Comparison of ENCODE assay signal across 9 cellular contexts in the genomic region with DNA sequence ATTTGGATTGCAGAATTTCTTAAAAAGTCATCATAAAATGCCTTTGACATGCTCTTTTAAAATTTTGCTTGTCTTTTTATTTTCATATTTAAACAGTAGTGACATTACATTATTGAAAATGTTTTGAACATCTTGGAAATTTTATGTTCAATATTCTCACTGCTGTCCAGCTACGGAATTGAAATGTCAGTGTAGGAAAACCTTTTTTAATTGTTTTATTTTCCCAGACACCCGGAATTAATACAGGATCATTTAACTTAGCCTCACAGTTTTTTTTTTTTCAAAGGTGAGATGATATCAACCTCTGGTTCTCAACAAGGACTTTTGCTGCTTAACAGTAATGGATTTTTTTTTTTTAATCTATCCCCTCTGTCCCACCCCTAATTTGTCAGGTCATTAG. TPM values are rescaled to one million over a fixed set of nuclear protein-coding genes. Genes with fewer than 3 reads are reported as not detected.
DNase-seq lines count a peak whose midpoint lies in the region; ATAC-seq and TF ChIP-seq lines count a peak whose summit lies in the region.
"Had no signal": no experiment of that assay in that cellular context is flagged by ENCODE, and none has a peak within 500 bp of the region (broad histone marks: within the 10 kb centered on the region; RNA-seq: fewer than 3 reads in every experiment).

No MANE protein-coding gene starts in this region.

- no peaks in the 10 kb centered on the region for H3K9me2 ChIP-seq in SU-DHL-6 (replicated peaks; ENCODE audit: insufficient read depth, low read length)

- H3F3A ChIP-seq in SU-DHL-6 (ENCODE audit: insufficient read depth) = peaks cover 29% of the 10 kb centered on the region; the same call in 1 of the 2 replicates

- H3K27ac Mint-ChIP-seq in stimulated activated naive CD8-positive, alpha-beta T cell treated with anti-CD3 and anti-CD28 coated beads, Interleukin-15, amount 100 ng/mL, for 72 hours = peak overlapping the region; percentile 54 to 58

- H3K9me3 ChIP-seq in heart left ventricle = no peaks in the 10 kb centered on the region
- no peaks in the 10 kb centered on the region for H3K9me3 ChIP-seq in right cardiac atrium (ENCODE audit: control insufficient read depth, low read length)
- H3K9me3 ChIP-seq in SU-DHL-6 (ENCODE audit: insufficient read depth, low read length) = no peaks in the 10 kb centered on the region

- no peak overlapping the region for H2AFZ ChIP-seq in SU-DHL-6 (ENCODE audit: low read depth, low read length, severe bottlenecking)

- peaks cover 80% of the 10 kb centered on the region for H3K4me1 Mint-ChIP-seq in stimulated activated naive CD8-positive, alpha-beta T cell treated with anti-CD3 and anti-CD28 coated beads, Interleukin-15, amount 100 ng/mL, for 72 hours

- intact Hi-C loops in heart left ventricle (cut with DNase I) (loop anchor here in 4 of 10 donors (2.0 to 5.0 kb wide), 2 partner anchors 62 to 64 kb away; a partner anchor contains a TSS), right cardiac atrium (cut with DNase I) (loop anchor here in 2 of 4 donors (10.0 kb wide), 1 partner anchor 62 kb away; a partner anchor contains a TSS)

- TF ChIP-seq CTCF in heart left ventricle (IDR thresholded peaks at IDR 0.05) (no peak), SU-DHL-6 (IDR thresholded peaks at IDR 0.05; ENCODE audit: insufficient read depth, low read length, poor library complexity, severe bottlenecking) (no peak), fibroblast of villous mesenchyme (IDR thresholded peaks at IDR 0.05; ENCODE audit: insufficient read depth, low read depth, low read length) (no peak)

- WGBS in heart left ventricle, 4 donors = 50 to 72% (median 56%) methylated on average over 2 of the region's 2 CpGs
- 61% methylated on average over 2 of the region's 2 CpGs for WGBS in right cardiac atrium

- H3K79me2 ChIP-seq in SU-DHL-6 (ENCODE audit: insufficient read depth, low read length) = peaks cover 89% of the 10 kb centered on the region

- H3K4me2 ChIP-seq in SU-DHL-6 (ENCODE audit: low read depth, low read length, poor library complexity, severe bottlenecking) = peak overlapping the region; percentile 84

- peaks cover 0 to 74% (median 61%) of the 10 kb centered on the region in 9 donors for H3K36me3 ChIP-seq in heart left ventricle
- peaks cover 66% of the 10 kb centered on the region for H3K36me3 ChIP-seq in SU-DHL-6 (ENCODE audit: low read length)

- H3K4me3 ChIP-seq in heart left ventricle (peak overlapping the region in 8 of 12 donors; percentile 2 to 89 (median 19)), right cardiac atrium (ENCODE audit: low read length) (no peak overlapping the region), SU-DHL-6 (ENCODE audit: insufficient read depth, low read length, poor library complexity, severe bottlenecking) (peak overlapping the region; percentile 88), fibroblast of villous mesenchyme (ENCODE audit: low read depth, low read length) (peak overlapping the region; percentile 99)

- ATAC-seq in heart left ventricle (no peak), right cardiac atrium (no peak), HG02763 (IDR thresholded peaks at IDR 0.05; ENCODE audit: unreplicated experiment) (no peak), HG03108 (IDR thresholded peaks at IDR 0.05; ENCODE audit: unreplicated experiment) (no peak)
- no peak for ATAC-seq in stimulated activated naive CD8-positive, alpha-beta T cell treated with anti-CD3 and anti-CD28 coated beads, Interleukin-15, amount 100 ng/mL, for 72 hours

- H3K27ac ChIP-seq in heart left ventricle = peak overlapping the region in 1 of 12 donors; percentile 38
- H3K27ac ChIP-seq in right cardiac atrium (ENCODE audit: low read length) = no peak overlapping the region
- peak overlapping the region; percentile 4; the same call in 1 of the 2 replicates for H3K27ac ChIP-seq in SU-DHL-6 (ENCODE audit: low read depth, low read length)

- DNase-seq in heart left ventricle (no peak), right cardiac atrium (no peak), fibroblast of villous mesenchyme (ENCODE audit: low read depth) (no peak), DMS153 treated with DMSO at 0.1 percent for 48 hours (lab: John Stamatoyannopoulos, UW; ENCODE audit: unreplicated experiment) (no peak)
- no peak for DNase-seq in stimulated activated naive CD8-positive, alpha-beta T cell treated with anti-CD3 and anti-CD28 coated beads, Interleukin-15, amount 100 ng/mL, for 72 hours
- DNase-seq: NCI-H226 had no signal

- TF ChIP-seq POLR2A in heart left ventricle (IDR thresholded peaks at IDR 0.05) = no peak

- peaks cover 6 to 84% (median 74%) of the 10 kb centered on the region in 12 donors for H3K4me1 ChIP-seq in heart left ventricle
- H3K4me1 ChIP-seq in right cardiac atrium (ENCODE audit: control insufficient read depth, insufficient read depth, low read length) = peaks cover 16% of the 10 kb centered on the region

- H3K27me3 ChIP-seq in heart left ventricle (no peaks in the 10 kb centered on the region), right cardiac atrium (ENCODE audit: control insufficient read depth, insufficient read depth) (no peaks in the 10 kb centered on the region), SU-DHL-6 (ENCODE audit: low read length) (no peaks in the 10 kb centered on the region)

- no peak overlapping the region for H3K4me3 Mint-ChIP-seq in stimulated activated naive CD8-positive, alpha-beta T cell treated with anti-CD3 and anti-CD28 coated beads, Interleukin-15, amount 100 ng/mL, for 72 hours

- H3K27me3 Mint-ChIP-seq in stimulated activated naive CD8-positive, alpha-beta T cell treated with anti-CD3 and anti-CD28 coated beads, Interleukin-15, amount 100 ng/mL, for 72 hours = no peaks in the 10 kb centered on the region

- H3K9ac ChIP-seq in SU-DHL-6 (ENCODE audit: low read length) = peak overlapping the region; percentile 97

- H4K20me1 ChIP-seq in SU-DHL-6 (ENCODE audit: low read depth, low read length) = peaks cover 67% of the 10 kb centered on the region

- no peaks in the 10 kb centered on the region for H3K9me3 Mint-ChIP-seq in stimulated activated naive CD8-positive, alpha-beta T cell treated with anti-CD3 and anti-CD28 coated beads, Interleukin-15, amount 100 ng/mL, for 72 hours

RNA-seq across cellular contexts. Expression of a gene that starts 4.1 kb away (rescaled TPM):
- total RNA-seq in heart left ventricle (10 to 100 TPM; 14.1 to 24.4 (median 19.2) TPM), right cardiac atrium (10 to 100 TPM; 15.2 to 17.8 (median 16.6) TPM), fibroblast of villous mesenchyme (42.2 and 54.0 TPM in 2 replicates)
- polyA plus RNA-seq in heart left ventricle (1 to 10 TPM; 4.6 to 5.1 TPM), right cardiac atrium (4.1 TPM)

RNA-seq across cellular contexts. Expression of a gene that starts 47.6 kb away (rescaled TPM):
- total RNA-seq in heart left ventricle (1 to 10 TPM; 1.6 to 4.8 (median 2.3) TPM), right cardiac atrium (1 to 10 TPM; 4.6 to 7.3 (median 6.4) TPM), fibroblast of villous mesenchyme (73.4 and 241 TPM in 2 replicates)
- polyA plus RNA-seq in heart left ventricle (1 to 10 TPM in 1 of 2 donors, under 1 TPM in 1; 1.00 to 1.9 TPM), right cardiac atrium (3.0 TPM)
